ENCODE assay signal across 12 cellular contexts in the genomic region with DNA sequence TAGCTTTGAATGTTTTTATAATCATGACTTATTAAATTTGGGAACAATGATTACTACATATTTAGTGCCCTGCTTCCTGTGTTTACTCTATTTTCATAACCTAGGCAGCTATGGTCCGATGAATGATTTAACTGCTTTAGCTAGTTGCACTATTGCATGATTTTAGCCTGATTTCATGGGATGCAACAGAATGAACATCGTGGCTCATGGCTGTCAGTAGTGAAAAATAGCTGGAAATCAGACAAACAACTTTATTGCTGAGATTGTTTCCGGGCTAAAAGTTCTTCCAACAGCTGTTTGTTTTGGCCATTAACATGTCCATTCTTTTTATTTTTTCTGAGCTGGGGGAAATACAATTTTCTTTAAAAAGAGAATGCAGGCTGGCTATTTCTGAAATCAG. TPM values are rescaled to one million over a fixed set of nuclear protein-coding genes. Genes with fewer than 3 reads are reported as not detected.
DNase-seq lines count a peak whose midpoint lies in the region; FAIRE-seq and TF ChIP-seq lines count a peak whose summit lies in the region.
"Had no signal": no experiment of that assay in that cellular context is flagged by ENCODE, and none has a peak within 500 bp of the region (broad histone marks: within the 10 kb centered on the region; RNA-seq: fewer than 3 reads in every experiment).

A gene with protein sequence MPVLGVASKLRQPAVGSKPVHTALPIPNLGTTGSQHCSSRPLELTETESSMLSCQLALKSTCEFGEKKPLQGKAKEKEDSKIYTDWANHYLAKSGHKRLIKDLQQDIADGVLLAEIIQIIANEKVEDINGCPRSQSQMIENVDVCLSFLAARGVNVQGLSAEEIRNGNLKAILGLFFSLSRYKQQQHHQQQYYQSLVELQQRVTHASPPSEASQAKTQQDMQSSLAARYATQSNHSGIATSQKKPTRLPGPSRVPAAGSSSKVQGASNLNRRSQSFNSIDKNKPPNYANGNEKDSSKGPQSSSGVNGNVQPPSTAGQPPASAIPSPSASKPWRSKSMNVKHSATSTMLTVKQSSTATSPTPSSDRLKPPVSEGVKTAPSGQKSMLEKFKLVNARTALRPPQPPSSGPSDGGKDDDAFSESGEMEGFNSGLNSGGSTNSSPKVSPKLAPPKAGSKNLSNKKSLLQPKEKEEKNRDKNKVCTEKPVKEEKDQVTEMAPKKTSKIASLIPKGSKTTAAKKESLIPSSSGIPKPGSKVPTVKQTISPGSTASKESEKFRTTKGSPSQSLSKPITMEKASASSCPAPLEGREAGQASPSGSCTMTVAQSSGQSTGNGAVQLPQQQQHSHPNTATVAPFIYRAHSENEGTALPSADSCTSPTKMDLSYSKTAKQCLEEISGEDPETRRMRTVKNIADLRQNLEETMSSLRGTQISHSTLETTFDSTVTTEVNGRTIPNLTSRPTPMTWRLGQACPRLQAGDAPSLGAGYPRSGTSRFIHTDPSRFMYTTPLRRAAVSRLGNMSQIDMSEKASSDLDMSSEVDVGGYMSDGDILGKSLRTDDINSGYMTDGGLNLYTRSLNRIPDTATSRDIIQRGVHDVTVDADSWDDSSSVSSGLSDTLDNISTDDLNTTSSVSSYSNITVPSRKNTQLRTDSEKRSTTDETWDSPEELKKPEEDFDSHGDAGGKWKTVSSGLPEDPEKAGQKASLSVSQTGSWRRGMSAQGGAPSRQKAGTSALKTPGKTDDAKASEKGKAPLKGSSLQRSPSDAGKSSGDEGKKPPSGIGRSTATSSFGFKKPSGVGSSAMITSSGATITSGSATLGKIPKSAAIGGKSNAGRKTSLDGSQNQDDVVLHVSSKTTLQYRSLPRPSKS (N-terminal part only) (plus strand): TSS at position 393 of the 400 bp plus-strand sequence. CDS start 568 bp downstream, outside the sequence.

- no peaks in the 10 kb centered on the region for H3K9me3 ChIP-seq in endothelial cell of umbilical vein (replicated peaks; ENCODE audit: control insufficient read depth, insufficient read depth, low read length)
- H3K9me3 ChIP-seq: ascending aorta had no signal

- DNase-seq in RPMI7951 (ENCODE audit: low read depth) (no peak), endothelial cell of umbilical vein (ENCODE audit: low read depth, low spot score) (peak; percentile 97), mesenteric fat pad (ENCODE audit: low spot score) (no peak), DMS114 treated with DMSO at 0.1 percent for 48 hours (lab: John Stamatoyannopoulos, UW; ENCODE audit: unreplicated experiment) (no peak), ecto neural progenitor cell (ENCODE audit: low spot score) (no peak), NCI-H345 (lab: John Stamatoyannopoulos, UW) (no peak), NCI-H1048 (lab: John Stamatoyannopoulos, UW) (no peak)
- DNase-seq: NCI-H446 had no signal

- H3K4me1 ChIP-seq in endothelial cell of umbilical vein (ENCODE audit: control insufficient read depth, extremely low read depth, insufficient read depth, low read length): peaks cover 29% of the 10 kb centered on the region
- H3K4me1 ChIP-seq: ascending aorta had no signal

- intact Hi-C loops in endothelial cell of umbilical vein (cut with micrococcal nuclease): loop anchor here (1.0 to 10.0 kb wide), 6 partner anchors 18 to 616 kb away; no protein-coding TSS in a partner anchor

- H3K4me2 ChIP-seq in endothelial cell of umbilical vein (ENCODE audit: insufficient read depth, low read length): peak within 1 kb of the TSS; percentile 51

- no peaks in the 10 kb centered on the region for H3K79me2 ChIP-seq in endothelial cell of umbilical vein (ENCODE audit: control insufficient read depth, insufficient read depth, low read length)

- no peak within 1 kb of the TSS for H2AFZ ChIP-seq in endothelial cell of umbilical vein (ENCODE audit: low read depth, low read length)

- H3K9me1 ChIP-seq in endothelial cell of umbilical vein (replicated peaks; ENCODE audit: control insufficient read depth, extremely low read depth, insufficient read depth, low read length): no peaks in the 10 kb centered on the region

- TF ChIP-seq POLR2A in endothelial cell of umbilical vein (IDR thresholded peaks at IDR 0.05; ENCODE audit: low read depth, low read length): peak; percentile 42

- no peak for TF ChIP-seq CTCF in endothelial cell of umbilical vein (IDR thresholded peaks at IDR 0.05; ENCODE audit: extremely low read depth in 1 of 2, insufficient read depth in 1 of 2, low read depth in 1 of 2, low read length in 2 of 2)

- H3K4me3 ChIP-seq in endothelial cell of umbilical vein (replicated peaks in 1 of 3; ENCODE audit: insufficient read depth in 1 of 3, low read depth in 1 of 3, low read length in 3 of 3): peak within 1 kb of the TSS in 1 of 3 experiments; percentile 25
- H3K4me3 ChIP-seq: K562 had no signal

- H3K27me3 ChIP-seq in endothelial cell of umbilical vein (ENCODE audit: control insufficient read depth in 2 of 2, insufficient read depth in 2 of 2, low read length in 2 of 2): no peaks in the 10 kb centered on the region
- H3K27me3 ChIP-seq: ascending aorta had no signal

- POLR2A ChIA-PET in endothelial cell of umbilical vein (lab: Charles Lee): interaction anchor here (0.7 to 1.4 kb wide), 2 partner anchors 17 to 1747 kb away, joined by 3 to 5 read pairs; no protein-coding TSS in a partner anchor

- FAIRE-seq in endothelial cell of umbilical vein (lab: Jason Lieb, UNC): peak; percentile 90
- FAIRE-seq: K562 had no signal

- CTCF ChIA-PET in endothelial cell of umbilical vein (lab: Charles Lee): interaction anchor here (0.8 to 2.6 kb wide), 20 partner anchors 9 to 110 kb away, joined by 3 to 52 read pairs (median 5); no protein-coding TSS in a partner anchor

- no peaks in the 10 kb centered on the region for H4K20me1 ChIP-seq in endothelial cell of umbilical vein (replicated peaks; ENCODE audit: control insufficient read depth, extremely low read depth, insufficient read depth, low read length)

- H3K27ac ChIP-seq in endothelial cell of umbilical vein (ENCODE audit: insufficient read depth, low read depth, low read length) (peak within 1 kb of the TSS; percentile 46), temporal lobe (ENCODE audit: low read depth, low read length) (peak within 1 kb of the TSS; percentile 7)

- no peaks in the 10 kb centered on the region for H3K36me3 ChIP-seq in endothelial cell of umbilical vein (ENCODE audit: control insufficient read depth in 2 of 2, extremely low read depth in 1 of 2, insufficient read depth in 2 of 2, low read length in 2 of 2)
- H3K36me3 ChIP-seq: ascending aorta had no signal

- peak within 1 kb of the TSS; percentile 7 for H3K9ac ChIP-seq in endothelial cell of umbilical vein (replicated peaks; ENCODE audit: extremely low read depth, insufficient read depth, low read length)

- dilution Hi-C loops in endothelial cell of umbilical vein (cut with MboI; ENCODE audit: extremely low pct_ligation_motif_present, low sequenced_read_pairs): no loop called here

- BruUV-seq in endothelial cell of umbilical vein (replicated peaks; lab: Mats Ljungman, UMichigan): no TSS peak

TF ChIP-seq in endothelial cell of umbilical vein, 7 proteins besides CTCF, POLR2A, EP300 and RAD21:
- TF ChIP-seq JUN (IDR thresholded peaks at IDR 0.05; ENCODE audit: borderline replicate concordance, insufficient read depth, insufficient read length, low read depth) (peak; percentile 25), POLR2AphosphoS5 (IDR thresholded peaks at IDR 0.05; ENCODE audit: insufficient read depth, low read depth, low read length) (peak; percentile 84), MYC (IDR thresholded peaks at IDR 0.05; ENCODE audit: low read depth, low read length) (no peak), FOS (IDR thresholded peaks at IDR 0.05; ENCODE audit: borderline replicate concordance, insufficient read depth, low read length) (no peak), EZH2 (IDR thresholded peaks at IDR 0.05; ENCODE audit: borderline replicate concordance, low read depth, low read length, severe bottlenecking) (no peak), GATA2 (IDR thresholded peaks at IDR 0.05; ENCODE audit: insufficient read depth, insufficient read length, low read depth, low read length) (peak; percentile 71)
- TF ChIP-seq, protein P1, sequence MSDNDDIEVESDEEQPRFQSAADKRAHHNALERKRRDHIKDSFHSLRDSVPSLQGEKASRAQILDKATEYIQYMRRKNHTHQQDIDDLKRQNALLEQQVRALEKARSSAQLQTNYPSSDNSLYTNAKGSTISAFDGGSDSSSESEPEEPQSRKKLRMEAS (IDR thresholded peaks at IDR 0.05; ENCODE audit: insufficient read depth, insufficient read length): no peak
TF ChIP-seq in endothelial cell of umbilical vein: peak in this region for 3.

RNA-seq across cellular contexts. Expression of the gene that starts here (rescaled TPM):
- total RNA-seq in RPMI7951 (2014; rRNA removed; shearing (Covaris generic)): 16.3 and 21.5 TPM in 2 replicates
- total RNA-seq in endothelial cell of umbilical vein (37.8 and 40.1 TPM in 2 replicates), mesenteric fat pad (16.6 TPM), temporal lobe (224 TPM)
- polyA plus RNA-seq in endothelial cell of umbilical vein: 6.3 and 6.7 TPM in 2 replicates
- polyA plus RNA-seq in endothelial cell of umbilical vein (2011; cell fraction: cytosol; rRNA removed): 7.0 and 10.2 TPM in 2 replicates
- polyA plus RNA-seq in endothelial cell of umbilical vein (2011; cell fraction: nucleus; rRNA removed): 24.4 and 35.1 TPM in 2 replicates
- polyA plus RNA-seq in endothelial cell of umbilical vein (2012): 6.4 and 19.9 TPM in 2 replicates
- 49.3 and 89.0 TPM in 2 replicates for polyA minus RNA-seq in endothelial cell of umbilical vein
- polyA minus RNA-seq in endothelial cell of umbilical vein (2011; cell fraction: cytosol; rRNA and poly(A)+ RNA removed): not detected
- polyA minus RNA-seq in endothelial cell of umbilical vein (2011; cell fraction: nucleus; rRNA and poly(A)+ RNA removed): 132 and 240 TPM in 2 replicates
- total RNA-seq: natural killer cell treated with Interleukin-12 subunit alpha and Interleukin-12 subunit beta and Interleukin-15 and Interleukin-18, amount 100 ng/mL, for 72 hours had no signal
- polyA plus RNA-seq: K562 had no signal
